ENCODE assay signal across 31 cellular contexts in the genomic region with DNA sequence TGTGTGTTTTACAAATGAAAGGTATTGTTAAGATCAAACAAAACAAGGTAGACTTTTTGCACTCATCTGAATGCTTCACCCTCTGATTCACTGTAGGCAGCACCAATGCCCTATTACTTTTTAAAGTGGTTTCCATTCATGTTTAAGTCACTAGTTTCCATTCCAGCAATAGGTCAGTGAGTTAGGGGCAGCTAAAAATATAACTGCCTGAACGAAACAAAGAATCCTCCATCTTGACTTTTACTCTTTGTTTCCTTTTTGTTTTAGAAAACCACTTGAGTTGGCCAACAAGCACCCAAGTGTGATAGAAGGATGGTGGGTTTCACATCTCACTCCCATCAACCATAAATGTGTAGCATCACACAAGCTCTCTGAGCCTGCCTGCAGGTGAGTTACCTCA. TPM values are rescaled to one million over a fixed set of nuclear protein-coding genes. Genes with fewer than 3 reads are reported as not detected.
DNase-seq lines count a peak whose midpoint lies in the region; ATAC-seq and TF ChIP-seq lines count a peak whose summit lies in the region.
"Had no signal": no experiment of that assay in that cellular context is flagged by ENCODE, and none has a peak within 500 bp of the region (broad histone marks: within the 10 kb centered on the region; RNA-seq: fewer than 3 reads in every experiment).

No MANE protein-coding gene starts in this region.

- no peak for ATAC-seq in Right ventricle myocardium superior (ENCODE audit: poor library complexity)
- ATAC-seq in GM21619 (IDR thresholded peaks at IDR 0.05; ENCODE audit: unreplicated experiment): peak; percentile 70
- peak; percentile 79 for ATAC-seq in HG03520 (IDR thresholded peaks at IDR 0.05; ENCODE audit: unreplicated experiment)
- ATAC-seq in GM21423 (IDR thresholded peaks at IDR 0.05; ENCODE audit: unreplicated experiment): no peak
- ATAC-seq in HG03095 (IDR thresholded peaks at IDR 0.05; ENCODE audit: unreplicated experiment): no peak
- ATAC-seq: esophagus mucosa, gastroesophageal sphincter, HCT116, PC-3, T-helper 17 cell, WTC11 had no signal

- no peaks in the 10 kb centered on the region for H3K27me3 ChIP-seq in left ventricle myocardium inferior (ENCODE audit: low read depth)
- H3K27me3 ChIP-seq: BLaER1 treated with 17β-estradiol and CSF1 and Interleukin-3, amounts not matched to agents 10 nM and 100 nM; gastroesophageal sphincter; MG63; SJCRH30; uterus had no signal

- intact Hi-C loops in left ventricle myocardium inferior (cut with micrococcal nuclease) (no loop called here), Right ventricle myocardium superior (cut with DNase I) (no loop called here)

- H3K27ac ChIP-seq in left ventricle myocardium inferior (replicated peaks): peak overlapping the region; percentile 94
- H3K27ac ChIP-seq: BLaER1 treated with 17β-estradiol and CSF1 and Interleukin-3, amounts not matched to agents 10 nM and 100 nM; gastroesophageal sphincter; HL-60; parathyroid adenoma; SJCRH30; uterus had no signal

- H3K4me3 ChIP-seq in left ventricle myocardium inferior: no peak overlapping the region
- H3K4me3 ChIP-seq: BLaER1 treated with 17β-estradiol and CSF1 and Interleukin-3, amounts not matched to agents 10 nM and 100 nM; gastroesophageal sphincter; MG63; SJCRH30; uterus had no signal

- no peaks in the 10 kb centered on the region for H3K27me3 Mint-ChIP-seq in stimulated activated naive CD8-positive, alpha-beta T cell treated with anti-CD3 and anti-CD28 coated beads, Interleukin-15, Interleukin-2, amounts not matched to agents 100 ng/mL and 50 ng/mL, for 24 hours
- H3K27me3 Mint-ChIP-seq: activated naive CD4-positive, alpha-beta T cell treated with anti-CD3 and anti-CD28 coated beads, Interleukin-2, amount 10 ng/mL, durations not matched to agents 7 days and 5 days; IgD-negative memory B cell; T-helper 17 cell had no signal

- peak overlapping the region; percentile 11 for H3K27ac Mint-ChIP-seq in stimulated activated naive CD8-positive, alpha-beta T cell treated with anti-CD3 and anti-CD28 coated beads, Interleukin-15, Interleukin-2, amounts not matched to agents 100 ng/mL and 50 ng/mL, for 24 hours
- H3K27ac Mint-ChIP-seq: activated naive CD4-positive, alpha-beta T cell treated with anti-CD3 and anti-CD28 coated beads, Interleukin-2, amount 10 ng/mL, durations not matched to agents 7 days and 5 days; IgD-negative memory B cell; mesothelial cell of epicardium; T-helper 17 cell; WTC11 had no signal

- peaks cover 10% of the 10 kb centered on the region for H3K4me1 Mint-ChIP-seq in stimulated activated naive CD8-positive, alpha-beta T cell treated with anti-CD3 and anti-CD28 coated beads, Interleukin-15, Interleukin-2, amounts not matched to agents 100 ng/mL and 50 ng/mL, for 24 hours (ENCODE audit: low read depth)
- H3K4me1 Mint-ChIP-seq: activated naive CD4-positive, alpha-beta T cell treated with anti-CD3 and anti-CD28 coated beads, Interleukin-2, amount 10 ng/mL, durations not matched to agents 7 days and 5 days; IgD-negative memory B cell; mesothelial cell of epicardium; nephron; WTC11 had no signal

- peaks cover 96% of the 10 kb centered on the region for H3K4me1 ChIP-seq in left ventricle myocardium inferior
- H3K4me1 ChIP-seq: gastroesophageal sphincter, SJCRH30, uterus had no signal

- no peaks in the 10 kb centered on the region for H3K36me3 Mint-ChIP-seq in stimulated activated naive CD8-positive, alpha-beta T cell treated with anti-CD3 and anti-CD28 coated beads, Interleukin-15, Interleukin-2, amounts not matched to agents 100 ng/mL and 50 ng/mL, for 24 hours (ENCODE audit: low read depth)
- H3K36me3 Mint-ChIP-seq: activated naive CD4-positive, alpha-beta T cell treated with anti-CD3 and anti-CD28 coated beads, Interleukin-2, amount 10 ng/mL, durations not matched to agents 7 days and 5 days; IgD-negative memory B cell; mesothelial cell of epicardium; WTC11 had no signal

- TF ChIP-seq CTCF in left ventricle myocardium inferior (IDR thresholded peaks at IDR 0.05; ENCODE audit: borderline replicate concordance): no peak

- peaks cover 5% of the 10 kb centered on the region for H3K36me3 ChIP-seq in left ventricle myocardium inferior
- H3K36me3 ChIP-seq: BLaER1 treated with 17β-estradiol and CSF1 and Interleukin-3, amounts not matched to agents 10 nM and 100 nM; gastroesophageal sphincter; MG63; SJCRH30; uterus had no signal

- no peak overlapping the region for H3K4me3 Mint-ChIP-seq in stimulated activated naive CD8-positive, alpha-beta T cell treated with anti-CD3 and anti-CD28 coated beads, Interleukin-15, Interleukin-2, amounts not matched to agents 100 ng/mL and 50 ng/mL, for 24 hours
- H3K4me3 Mint-ChIP-seq: activated naive CD4-positive, alpha-beta T cell treated with anti-CD3 and anti-CD28 coated beads, Interleukin-2, amount 10 ng/mL, durations not matched to agents 7 days and 5 days; activated T-cell treated with anti-CD3 and anti-CD28 coated beads, Interleukin-2, amount 50 U/mL, for 4 hours; IgD-negative memory B cell; mesothelial cell of epicardium; nephron; T-helper 17 cell; WTC11 had no signal

- H3K9me3 Mint-ChIP-seq in stimulated activated naive CD8-positive, alpha-beta T cell treated with anti-CD3 and anti-CD28 coated beads, Interleukin-15, Interleukin-2, amounts not matched to agents 100 ng/mL and 50 ng/mL, for 24 hours: no peaks in the 10 kb centered on the region
- H3K9me3 Mint-ChIP-seq: activated naive CD4-positive, alpha-beta T cell treated with anti-CD3 and anti-CD28 coated beads, Interleukin-2, amount 10 ng/mL, durations not matched to agents 7 days and 5 days; activated T-cell treated with anti-CD3 and anti-CD28 coated beads, Interleukin-2, amount 50 U/mL, for 4 hours; mesothelial cell of epicardium; nephron; WTC11 had no signal

- no peaks in the 10 kb centered on the region for H3K9me3 ChIP-seq in left ventricle myocardium inferior (replicated peaks)
- H3K9me3 ChIP-seq: BLaER1 treated with 17β-estradiol and CSF1 and Interleukin-3, amounts not matched to agents 10 nM and 100 nM; gastroesophageal sphincter; MG63; SJCRH30; uterus had no signal

- DNase-seq in left ventricle myocardium inferior (no peak), Right ventricle myocardium superior (no peak), DMS153 treated with DMSO at 0.1 percent for 48 hours (lab: John Stamatoyannopoulos, UW; ENCODE audit: unreplicated experiment) (no peak)
- DNase-seq: activated naive CD4-positive, alpha-beta T cell treated with anti-CD3 and anti-CD28 coated beads, Interleukin-2, amount 10 ng/mL, durations not matched to agents 7 days and 5 days; activated T-cell treated with anti-CD3 and anti-CD28 coated beads, Interleukin-2, amount 50 U/mL, for 4 hours; effector CD8-positive, alpha-beta T cell; GF-D8; MG63; NCI-H1436 treated with DMSO at 0.1 percent for 48 hours; PC-3; SJCRH30; stimulated activated CD4-positive, alpha-beta T cell treated with anti-CD3 and anti-CD28 coated beads, Interleukin-2, amount 100 ng/mL, for 24 hours; substantia nigra; T-helper 17 cell; uterus had no signal

RNA-seq across cellular contexts. Expression of a gene that starts 25.5 kb away (rescaled TPM):
- total RNA-seq in left ventricle myocardium inferior: 285 TPM
- total RNA-seq in Right ventricle myocardium superior: 279 TPM
- total RNA-seq: A673, PC-3 had no signal

Comparison
In these comparisons a context has a peak if more than half of its experiments do, and no peak if none do; other contexts are left out.
1. ATAC-seq: peak in GM21619 (single experiment) and HG03520 (single experiment); none in Right ventricle myocardium superior (single experiment), GM21423 (single experiment) and HG03095 (single experiment).